ENCODE assay signal across 9 cellular contexts in genomic region chr18:77056399-77057015, GRCh38.
DNase-seq lines count a peak whose midpoint lies in the region; ATAC-seq and TF ChIP-seq lines count a peak whose summit lies in the region.
"Had no signal": no experiment of that assay in that cellular context is flagged by ENCODE, and none has a peak within 500 bp of the region (broad histone marks: within the 10 kb centered on the region; RNA-seq: fewer than 3 reads in every experiment).

No MANE protein-coding gene starts in this region.

- H3K36me3 ChIP-seq in tibial nerve, result no peaks in the 10 kb centered on the region

- H3K4me3 Mint-ChIP-seq in activated CD4-positive, alpha-beta T cell treated with anti-CD3 and anti-CD28 coated beads, Interleukin-2, amount 10 ng/mL, durations not matched to agents 24 days and 14 days, result peak overlapping the region; percentile 85
- H3K4me3 Mint-ChIP-seq in memory B cell, result peak overlapping the region; percentile 54

- no peaks in the 10 kb centered on the region for H3K9me3 ChIP-seq in tibial nerve

- no peak overlapping the region for H3K4me3 ChIP-seq in tibial nerve

- intact Hi-C loops in activated CD4-positive, alpha-beta T cell treated with anti-CD3 and anti-CD28 coated beads, Interleukin-2, amount 10 ng/mL, durations not matched to agents 24 days and 14 days (cut with micrococcal nuclease), result no loop called here

- DNase-seq in activated CD4-positive, alpha-beta T cell treated with anti-CD3 and anti-CD28 coated beads, Interleukin-2, amount 10 ng/mL, durations not matched to agents 24 days and 14 days, result no peak
- DNase-seq in activated CD4-positive, alpha-beta T cell treated with anti-CD3 and anti-CD28 coated beads for 48 hours, result no peak
- DNase-seq in memory B cell (ENCODE audit: low spot score in 2 of 2) (no peak), tibial nerve (ENCODE audit: low spot score in 2 of 2) (no peak), NCI-H1105 treated with DMSO at 0.1 percent for 48 hours (lab: John Stamatoyannopoulos, UW) (no peak)
- DNase-seq: T-helper 9 cell had no signal

- peak in 1 of 2 donors; percentile 22 for TF ChIP-seq POLR2A in tibial nerve (IDR thresholded peaks at IDR 0.05)

- no peak for TF ChIP-seq CTCF in tibial nerve (IDR thresholded peaks at IDR 0.05)

- peak overlapping the region; percentile 29 for H3K27ac ChIP-seq in angular gyrus (ENCODE audit: low read depth, low read length)
- H3K27ac ChIP-seq in tibial nerve, result peak overlapping the region; percentile 74 to 92 (median 87)

- no peaks in the 10 kb centered on the region for H3K27me3 ChIP-seq in tibial nerve

- 19 to 50% methylated on average over 20 of the region's 20 CpGs for WGBS in tibial nerve, 2 donors

- no peaks in the 10 kb centered on the region for H3K27me3 Mint-ChIP-seq in activated CD4-positive, alpha-beta T cell treated with anti-CD3 and anti-CD28 coated beads, Interleukin-2, amount 10 ng/mL, durations not matched to agents 24 days and 14 days
- no peaks in the 10 kb centered on the region for H3K27me3 Mint-ChIP-seq in memory B cell

- no peak for TF ChIP-seq EP300 in tibial nerve (IDR thresholded peaks at IDR 0.05)

- peaks cover 0 to 71% (median 60%) of the 10 kb centered on the region in 4 donors for H3K4me1 ChIP-seq in tibial nerve

- peaks cover 32% of the 10 kb centered on the region for H3K36me3 Mint-ChIP-seq in activated CD4-positive, alpha-beta T cell treated with anti-CD3 and anti-CD28 coated beads, Interleukin-2, amount 10 ng/mL, durations not matched to agents 24 days and 14 days (ENCODE audit: low read depth)
- H3K36me3 Mint-ChIP-seq in memory B cell, result peaks cover 3% of the 10 kb centered on the region

- H3K27ac Mint-ChIP-seq in activated CD4-positive, alpha-beta T cell treated with anti-CD3 and anti-CD28 coated beads, Interleukin-2, amount 10 ng/mL, durations not matched to agents 24 days and 14 days, result peak overlapping the region; percentile 100
- peak overlapping the region; percentile 95 for H3K27ac Mint-ChIP-seq in memory B cell

- H3K9me3 Mint-ChIP-seq in activated CD4-positive, alpha-beta T cell treated with anti-CD3 and anti-CD28 coated beads, Interleukin-2, amount 10 ng/mL, durations not matched to agents 24 days and 14 days, result no peaks in the 10 kb centered on the region
- H3K9me3 Mint-ChIP-seq in memory B cell, result no peaks in the 10 kb centered on the region

- peaks cover 65% of the 10 kb centered on the region for H3K4me1 Mint-ChIP-seq in activated CD4-positive, alpha-beta T cell treated with anti-CD3 and anti-CD28 coated beads, Interleukin-2, amount 10 ng/mL, durations not matched to agents 24 days and 14 days
- peaks cover 55% of the 10 kb centered on the region for H3K4me1 Mint-ChIP-seq in memory B cell

- no peak for ATAC-seq in memory B cell (ENCODE audit: low read depth)
- ATAC-seq in GM19328 (IDR thresholded peaks at IDR 0.05; ENCODE audit: unreplicated experiment), result no peak
- ATAC-seq in GM18870 (IDR thresholded peaks at IDR 0.05; ENCODE audit: unreplicated experiment), result no peak
